9 cellular contexts compared by ENCODE assay signal in genomic region chr15:60115579-60116415, GRCh38.
DNase-seq lines count a peak whose midpoint lies in the region; ATAC-seq and TF ChIP-seq lines count a peak whose summit lies in the region.
"Had no signal": no experiment of that assay in that cellular context is flagged by ENCODE, and none has a peak within 500 bp of the region (broad histone marks: within the 10 kb centered on the region; RNA-seq: fewer than 3 reads in every experiment).

No MANE protein-coding gene starts in this region.

- DNase-seq in NOMO-1 treated with DMSO at 0.1 percent for 48 hours (lab: John Stamatoyannopoulos, UW; ENCODE audit: unreplicated experiment), result peak; percentile 5
- no peak for DNase-seq in NOMO-1 treated with dmso at 0.1 percent for 144 hours (lab: John Stamatoyannopoulos, UW; ENCODE audit: unreplicated experiment)
- DNase-seq in NCI-H446 (lab: John Stamatoyannopoulos, UW), result peak; percentile 10 to 16
- peak; percentile 71 for DNase-seq in astrocyte of the spinal cord (ENCODE audit: low read depth, low spot score)
- DNase-seq in omental fat pad (ENCODE audit: low spot score), result no peak
- DNase-seq in epidermal melanocyte (ENCODE audit: insufficient read length, low spot score), result no peak
- DNase-seq in NCI-H1436 treated with DMSO at 0.1 percent for 48 hours (lab: John Stamatoyannopoulos, UW), result no peak
- DNase-seq: transverse colon had no signal

- H3K4me3 ChIP-seq in astrocyte of the spinal cord (ENCODE audit: low read depth, low read length), result no peak overlapping the region
- H3K4me3 ChIP-seq: transverse colon had no signal

- in situ Hi-C loops in astrocyte of the spinal cord (cut with HindIII; ENCODE audit: low sequenced_read_pairs), result no loop called here

- ATAC-seq in omental fat pad (ENCODE audit: low FRiP score) (peak; percentile 68), GM21717 (IDR thresholded peaks at IDR 0.05; ENCODE audit: unreplicated experiment) (no peak)

- TF ChIP-seq CTCF in astrocyte of the spinal cord (IDR thresholded peaks at IDR 0.05; ENCODE audit: low read depth, low read length), result no peak
- no peak for TF ChIP-seq CTCF in omental fat pad (IDR thresholded peaks at IDR 0.05)

Comparison
In these comparisons a context has a peak if more than half of its experiments do, and no peak if none do; other contexts are left out.
1. DNase-seq: peak in NOMO-1 treated with DMSO at 0.1 percent for 48 hours (single experiment), NCI-H446 (2 of 2) and astrocyte of the spinal cord (single experiment); none in NOMO-1 treated with dmso at 0.1 percent for 144 hours (single experiment), omental fat pad (single experiment), epidermal melanocyte (single experiment) and NCI-H1436 treated with DMSO at 0.1 percent for 48 hours (single experiment).